In genomic region chr20:4011226-4011975, GRCh38 we compare ENCODE assay signal across 17 cellular contexts. TPM values are rescaled to one million over a fixed set of nuclear protein-coding genes. Genes with fewer than 3 reads are reported as not detected.
DNase-seq lines count a peak whose midpoint lies in the region; ATAC-seq and TF ChIP-seq lines count a peak whose summit lies in the region.
"Had no signal": no experiment of that assay in that cellular context is flagged by ENCODE, and none has a peak within 500 bp of the region (broad histone marks: within the 10 kb centered on the region; RNA-seq: fewer than 3 reads in every experiment).

No MANE protein-coding gene starts in this region.

- H3K4me3 ChIP-seq in epithelial cell of esophagus (ENCODE audit: low read length) (no peak overlapping the region), stomach (no peak overlapping the region), mucosa of descending colon (no peak overlapping the region)
- H3K4me3 ChIP-seq: ovary, skin epidermis had no signal

- no peak for TF ChIP-seq EP300 in stomach (IDR thresholded peaks at IDR 0.05)

- H3K36me3 Mint-ChIP-seq in IgD-negative memory B cell: no peaks in the 10 kb centered on the region

- DNase-seq in NCI-H2227 (lab: John Stamatoyannopoulos, UW; ENCODE audit: unreplicated experiment) (peak; percentile 9), NCI-H2227 treated with DMSO at 0.1 percent for 48 hours (lab: John Stamatoyannopoulos, UW) (no peak), epithelial cell of esophagus (ENCODE audit: low read depth) (peak; percentile 49), stomach (no peak), germinal center (ENCODE audit: low spot score) (no peak), mucosa of descending colon (no peak)
- DNase-seq: activated CD4-positive, alpha-beta T cell treated with anti-CD3 and anti-CD28 coated beads, Interleukin-2, amount 10 ng/mL, durations not matched to agents 24 days and 14 days; activated naive CD8-positive, alpha-beta T cell treated with anti-CD3 and anti-CD28 coated beads, Interleukin-2, amount 10 ng/mL, durations not matched to agents 7 days and 5 days; activated T-cell treated with anti-CD3 and anti-CD28 coated beads, Interleukin-2, amount 50 U/mL, for 4 hours; GDM1; NCI-H1694; NCI-H524 treated with DMSO at 0.1 percent for 48 hours; ovary had no signal

- WGBS in stomach, 5 donors: 72 to 86% (median 85%) methylated on average over 2 of the region's 2 CpGs

- ATAC-seq in HG03108 (IDR thresholded peaks at IDR 0.05; ENCODE audit: unreplicated experiment): no peak
- no peak for ATAC-seq in mucosa of descending colon
- ATAC-seq: activated T-cell treated with anti-CD3 and anti-CD28 coated beads, Interleukin-2, amount 50 U/mL, for 4 hours had no signal

- peaks cover 6 to 11% (median 10%) of the 10 kb centered on the region in 3 donors for H3K4me1 Mint-ChIP-seq in IgD-negative memory B cell

- no peaks in the 10 kb centered on the region for H3K9me3 Mint-ChIP-seq in IgD-negative memory B cell
- H3K9me3 Mint-ChIP-seq: activated CD4-positive, alpha-beta T cell treated with anti-CD3 and anti-CD28 coated beads, Interleukin-2, amount 10 ng/mL, durations not matched to agents 24 days and 14 days; activated naive CD8-positive, alpha-beta T cell treated with anti-CD3 and anti-CD28 coated beads, Interleukin-2, amount 10 ng/mL, durations not matched to agents 7 days and 5 days; activated T-cell treated with anti-CD3 and anti-CD28 coated beads, Interleukin-2, amount 50 U/mL, for 4 hours had no signal

- H3K27me3 ChIP-seq in stomach: no peaks in the 10 kb centered on the region
- H3K27me3 ChIP-seq: ovary had no signal

- H3K27ac ChIP-seq in stomach: peak overlapping the region in 4 of 5 donors; percentile 0 to 93 (median 62)
- H3K27ac ChIP-seq: ovary had no signal

- intact Hi-C loops in stomach (cut with DNase I; ENCODE audit: low total_unique reads) (loop anchor here (10.0 kb wide), 1 partner anchor 73 kb away; no protein-coding TSS in a partner anchor), mucosa of descending colon (cut with DNase I, micrococcal nuclease) (loop anchor here (5.0 to 10.0 kb wide), 2 partner anchors 66 to 73 kb away; no protein-coding TSS in a partner anchor)

- H3K4me3 Mint-ChIP-seq in IgD-negative memory B cell: peak overlapping the region in 1 of 4 donors; percentile 22
- H3K4me3 Mint-ChIP-seq: activated CD4-positive, alpha-beta T cell treated with anti-CD3 and anti-CD28 coated beads, Interleukin-2, amount 10 ng/mL, durations not matched to agents 24 days and 14 days; activated naive CD8-positive, alpha-beta T cell treated with anti-CD3 and anti-CD28 coated beads, Interleukin-2, amount 10 ng/mL, durations not matched to agents 7 days and 5 days; activated T-cell treated with anti-CD3 and anti-CD28 coated beads, Interleukin-2, amount 50 U/mL, for 4 hours; mesothelial cell of epicardium had no signal

- TF ChIP-seq CTCF in epithelial cell of esophagus (IDR thresholded peaks at IDR 0.05; ENCODE audit: insufficient read depth, low read depth, low read length, missing control alignments) (no peak), stomach (IDR thresholded peaks at IDR 0.05) (no peak), mucosa of descending colon (IDR thresholded peaks at IDR 0.05) (no peak)

- H3K4me1 ChIP-seq in stomach (peaks cover 25 to 75% (median 40%) of the 10 kb centered on the region in 4 donors), mucosa of descending colon (ENCODE audit: low read depth) (peaks cover 8% of the 10 kb centered on the region)

- no peaks in the 10 kb centered on the region for H3K27me3 Mint-ChIP-seq in IgD-negative memory B cell
- H3K27me3 Mint-ChIP-seq: activated CD4-positive, alpha-beta T cell treated with anti-CD3 and anti-CD28 coated beads, Interleukin-2, amount 10 ng/mL, durations not matched to agents 24 days and 14 days; activated naive CD8-positive, alpha-beta T cell treated with anti-CD3 and anti-CD28 coated beads, Interleukin-2, amount 10 ng/mL, durations not matched to agents 7 days and 5 days had no signal

- no peak for TF ChIP-seq POLR2A in stomach (IDR thresholded peaks at IDR 0.05)

- peak overlapping the region in 2 of 3 donors; percentile 55 to 59 for H3K27ac Mint-ChIP-seq in IgD-negative memory B cell
- H3K27ac Mint-ChIP-seq: activated CD4-positive, alpha-beta T cell treated with anti-CD3 and anti-CD28 coated beads, Interleukin-2, amount 10 ng/mL, durations not matched to agents 24 days and 14 days; activated naive CD8-positive, alpha-beta T cell treated with anti-CD3 and anti-CD28 coated beads, Interleukin-2, amount 10 ng/mL, durations not matched to agents 7 days and 5 days; mesothelial cell of epicardium had no signal

- H3K9me3 ChIP-seq in stomach (no peaks in the 10 kb centered on the region), mucosa of descending colon (no peaks in the 10 kb centered on the region)
- H3K9me3 ChIP-seq: ovary had no signal

- no peaks in the 10 kb centered on the region for H3K36me3 ChIP-seq in stomach
- H3K36me3 ChIP-seq in mucosa of descending colon (ENCODE audit: low read depth): no peaks in the 10 kb centered on the region
- H3K36me3 ChIP-seq: ovary had no signal

RNA-seq across cellular contexts. Expression of gene RNF24, which starts 4.0 kb away (rescaled TPM):
- polyA plus RNA-seq in IgD-negative memory B cell (2.7 TPM), stomach (1 to 10 TPM; 2.2 to 3.7 (median 2.3) TPM)
- total RNA-seq in stomach (10 to 100 TPM in 2 of 5 donors, 1 to 10 TPM in 3; 1.3 to 12.2 (median 7.2) TPM), mucosa of descending colon (1 to 10 TPM; 3.2 to 8.2 (median 7.5) TPM)

Comparison
In these comparisons a context has a peak if more than half of its experiments do, and no peak if none do; other contexts are left out.
1. DNase-seq: peak in NCI-H2227 (single experiment) and epithelial cell of esophagus (single experiment); none in NCI-H2227 treated with DMSO at 0.1 percent for 48 hours (single experiment), stomach (single experiment), germinal center (single experiment) and mucosa of descending colon (0 of 3).